10 cellular contexts compared by ENCODE assay signal in the genomic region with DNA sequence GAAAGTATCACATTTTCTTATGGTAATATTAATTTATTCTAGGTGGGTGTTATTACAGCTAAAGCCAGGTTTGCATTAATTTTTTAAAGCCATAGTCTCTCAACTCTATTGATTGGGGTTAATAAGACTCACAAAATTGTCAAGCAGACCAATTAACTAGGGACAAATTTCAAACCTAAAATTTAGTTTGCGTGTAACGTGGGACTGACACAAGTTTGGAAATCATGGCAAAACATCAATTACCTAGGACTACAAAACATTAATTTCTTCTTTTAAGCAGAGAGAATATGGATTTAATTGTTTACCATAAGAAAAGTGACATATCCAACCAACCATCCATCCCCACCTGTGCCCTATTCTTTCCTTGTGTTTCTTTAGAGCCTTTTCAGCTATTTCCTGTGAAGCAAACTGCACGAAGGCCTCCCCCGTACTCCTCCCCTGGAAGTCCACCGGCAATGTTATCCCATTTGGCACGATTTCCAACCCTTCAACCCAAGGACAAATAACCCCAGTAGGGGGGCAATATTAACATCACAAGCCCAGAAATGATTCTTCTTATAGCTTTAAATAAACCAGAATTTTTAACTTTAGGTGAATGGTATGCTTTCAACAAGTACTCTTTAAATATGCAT. TPM values are rescaled to one million over a fixed set of nuclear protein-coding genes. Genes with fewer than 3 reads are reported as not detected.
DNase-seq lines count a peak whose midpoint lies in the region; ATAC-seq and TF ChIP-seq lines count a peak whose summit lies in the region.
"Had no signal": no experiment of that assay in that cellular context is flagged by ENCODE, and none has a peak within 500 bp of the region (broad histone marks: within the 10 kb centered on the region; RNA-seq: fewer than 3 reads in every experiment).

No MANE protein-coding gene starts in this region.

- ATAC-seq in left lung (no peak), thoracic aorta (ENCODE audit: insufficient number of reproducible peaks, low FRiP score, low read depth) (no peak), HG03439 (IDR thresholded peaks at IDR 0.05; ENCODE audit: unreplicated experiment) (no peak)

- H3K27ac ChIP-seq in left lung (no peak overlapping the region), thoracic aorta (no peak overlapping the region)
- H3K27ac ChIP-seq: Peyer's patch had no signal

- H3K4me1 Mint-ChIP-seq in activated naive CD4-positive, alpha-beta T cell treated with anti-CD3 and anti-CD28 coated beads, Interleukin-2, amount 10 ng/mL, durations not matched to agents 7 days and 5 days: peaks cover 61% of the 10 kb centered on the region

- intact Hi-C loops in left lung (cut with DNase I): no loop called here

- H3K4me3 ChIP-seq in left lung (peak overlapping the region; percentile 66 to 96), thoracic aorta (peak overlapping the region; percentile 100)

- H3K36me3 ChIP-seq in left lung (peaks cover 0 to 78% of the 10 kb centered on the region in 2 donors), thoracic aorta (peaks cover 61% of the 10 kb centered on the region)

- H3K9me3 Mint-ChIP-seq in activated naive CD4-positive, alpha-beta T cell treated with anti-CD3 and anti-CD28 coated beads, Interleukin-2, amount 10 ng/mL, durations not matched to agents 7 days and 5 days: no peaks in the 10 kb centered on the region

- no peak for DNase-seq in activated naive CD4-positive, alpha-beta T cell treated with anti-CD3 and anti-CD28 coated beads, Interleukin-2, amount 10 ng/mL, durations not matched to agents 7 days and 5 days
- DNase-seq in activated naive CD4-positive, alpha-beta T cell treated with anti-CD3 and anti-CD28 coated beads, Interleukin-2, amount 50 U/mL, for 16 hours: no peak
- DNase-seq in amniotic epithelial cell (ENCODE audit: low read depth): peak; percentile 52
- peak in 1 of 2 donors; percentile 10 for DNase-seq in left lung
- no peak for DNase-seq in thoracic aorta (ENCODE audit: low spot score)
- DNase-seq in SK-N-DZ (ENCODE audit: low spot score): no peak
- no peak for DNase-seq in H4 (ENCODE audit: low spot score)
- DNase-seq: effector CD4-positive, alpha-beta T cell had no signal

- H3K36me3 Mint-ChIP-seq in activated naive CD4-positive, alpha-beta T cell treated with anti-CD3 and anti-CD28 coated beads, Interleukin-2, amount 10 ng/mL, durations not matched to agents 7 days and 5 days: peaks cover 76% of the 10 kb centered on the region

- H3K4me1 ChIP-seq in left lung (peaks cover 24 to 72% of the 10 kb centered on the region in 2 donors), thoracic aorta (ENCODE audit: control insufficient read depth in 1 of 2, low read depth in 2 of 2) (peaks cover 45 to 62% of the 10 kb centered on the region in 2 donors)

- H3K27me3 ChIP-seq in left lung: no peaks in the 10 kb centered on the region
- H3K27me3 ChIP-seq in thoracic aorta (replicated peaks; ENCODE audit: insufficient read depth): no peaks in the 10 kb centered on the region
- H3K27me3 ChIP-seq: Peyer's patch had no signal

- peak overlapping the region; percentile 74 for H3K27ac Mint-ChIP-seq in activated naive CD4-positive, alpha-beta T cell treated with anti-CD3 and anti-CD28 coated beads, Interleukin-2, amount 10 ng/mL, durations not matched to agents 7 days and 5 days

- H3K27me3 Mint-ChIP-seq in activated naive CD4-positive, alpha-beta T cell treated with anti-CD3 and anti-CD28 coated beads, Interleukin-2, amount 10 ng/mL, durations not matched to agents 7 days and 5 days: peaks cover 11% of the 10 kb centered on the region

- no peaks in the 10 kb centered on the region for H3K9me3 ChIP-seq in left lung
- no peaks in the 10 kb centered on the region for H3K9me3 ChIP-seq in thoracic aorta
- H3K9me3 ChIP-seq: Peyer's patch had no signal

- TF ChIP-seq CTCF in left lung (IDR thresholded peaks at IDR 0.05): no peak
- TF ChIP-seq CTCF in thoracic aorta (IDR thresholded peaks at IDR 0.05): no peak

- CTCF ChIA-PET in activated naive CD4-positive, alpha-beta T cell treated with anti-CD3 and anti-CD28 coated beads, Interleukin-2, amount 10 ng/mL, durations not matched to agents 7 days and 5 days (lab: Charles Lee): interaction anchor here (1.7 kb wide), 1 partner anchor 10 kb away, joined by 5 read pairs; no protein-coding TSS in a partner anchor

- peak overlapping the region; percentile 77 for H3K4me3 Mint-ChIP-seq in activated naive CD4-positive, alpha-beta T cell treated with anti-CD3 and anti-CD28 coated beads, Interleukin-2, amount 10 ng/mL, durations not matched to agents 7 days and 5 days

RNA-seq across cellular contexts. Expression of a gene that starts 4.4 kb away (rescaled TPM):
- total RNA-seq in left lung (100 to 1,000 TPM; 404 to 490 TPM), thoracic aorta (100 to 1,000 TPM; 442 to 785 TPM)
- polyA plus RNA-seq in SK-N-DZ (2014; cell fraction: cytosol; rRNA removed): 473 and 506 TPM in 2 replicates
- 1,378 and 1,791 TPM in 2 replicates for polyA plus RNA-seq in SK-N-DZ (2014; cell fraction: nucleus; rRNA removed)
- 417 and 435 TPM in 2 replicates for total RNA-seq in H4 (2014; rRNA removed; shearing (Covaris generic))
